In the genomic region with DNA sequence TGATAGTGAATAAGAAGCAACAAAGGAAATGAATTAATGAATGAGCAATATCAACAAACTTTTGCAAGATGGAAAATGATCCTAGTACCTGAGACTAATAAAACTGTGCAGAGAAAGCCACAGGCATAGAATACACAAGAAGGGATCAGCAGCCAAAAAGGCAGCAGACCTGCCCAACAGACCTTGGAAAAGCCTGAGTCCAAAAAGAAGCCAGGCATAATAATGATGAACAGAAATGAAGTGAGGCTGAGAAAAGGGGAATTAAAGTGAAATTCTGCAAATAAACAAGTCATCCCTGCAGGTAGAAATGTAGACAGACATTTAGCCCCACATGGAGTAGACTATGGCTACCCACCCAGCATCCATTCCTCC, we compare ENCODE assay signal across 26 cellular contexts. TPM values are rescaled to one million over a fixed set of nuclear protein-coding genes. Genes with fewer than 3 reads are reported as not detected.
DNase-seq lines count a peak whose midpoint lies in the region; ATAC-seq and TF ChIP-seq lines count a peak whose summit lies in the region.
"Had no signal": no experiment of that assay in that cellular context is flagged by ENCODE, and none has a peak within 500 bp of the region (broad histone marks: within the 10 kb centered on the region; RNA-seq: fewer than 3 reads in every experiment).

No MANE protein-coding gene starts in this region.

- no peak overlapping the region for H2AFZ ChIP-seq in fibroblast of lung (ENCODE audit: low read length)

- H3K9me3 ChIP-seq in fibroblast of lung (ENCODE audit: control insufficient read depth, insufficient read depth, low read depth, low read length) = no peaks in the 10 kb centered on the region
- H3K9me3 ChIP-seq: adrenal gland, gastroesophageal sphincter, left lung, ovary, tibial nerve had no signal

- H4K20me1 ChIP-seq in fibroblast of lung (ENCODE audit: control insufficient read depth, extremely low read depth, insufficient read depth, low read length) = no peaks in the 10 kb centered on the region

- no peaks in the 10 kb centered on the region for H3K27me3 Mint-ChIP-seq in activated CD8-positive, alpha-beta T cell treated with anti-CD3 and anti-CD28 coated beads for 36 hours
- no peaks in the 10 kb centered on the region for H3K27me3 Mint-ChIP-seq in activated CD8-positive, alpha-beta T cell treated with anti-CD3 and anti-CD28 coated beads, Interleukin-2, amount 10 ng/mL, durations not matched to agents 7 days and 5 days (ENCODE audit: low read depth)

- intact Hi-C loops in activated CD8-positive, alpha-beta T cell treated with anti-CD3 and anti-CD28 coated beads for 36 hours (cut with micrococcal nuclease) = no loop called here

- no peak for ATAC-seq in activated CD8-positive, alpha-beta T cell treated with anti-CD3 and anti-CD28 coated beads for 36 hours
- no peak for ATAC-seq in activated CD8-positive, alpha-beta T cell treated with anti-CD3 and anti-CD28 coated beads, Interleukin-2, amount 10 ng/mL, durations not matched to agents 7 days and 5 days
- ATAC-seq: gastroesophageal sphincter, left lung had no signal

- no peaks in the 10 kb centered on the region for H3K79me2 ChIP-seq in fibroblast of lung (ENCODE audit: control insufficient read depth, insufficient read depth, low read length)

- no peak overlapping the region for H3K4me3 Mint-ChIP-seq in activated CD8-positive, alpha-beta T cell treated with anti-CD3 and anti-CD28 coated beads for 36 hours
- H3K4me3 Mint-ChIP-seq in activated CD8-positive, alpha-beta T cell treated with anti-CD3 and anti-CD28 coated beads, Interleukin-2, amount 10 ng/mL, durations not matched to agents 7 days and 5 days = no peak overlapping the region

- CTCF ChIA-PET in activated CD8-positive, alpha-beta T cell treated with anti-CD3 and anti-CD28 coated beads for 36 hours (lab: Charles Lee) = no interaction called here
- CTCF ChIA-PET in activated CD8-positive, alpha-beta T cell treated with anti-CD3 and anti-CD28 coated beads, Interleukin-2, amount 10 ng/mL, durations not matched to agents 7 days and 5 days (lab: Charles Lee) = interaction anchor here (0.6 to 2.6 kb wide), 2 partner anchors 14 to 925 kb away, joined by 3 to 8 read pairs; no protein-coding TSS in a partner anchor

- H3K36me3 Mint-ChIP-seq in activated CD8-positive, alpha-beta T cell treated with anti-CD3 and anti-CD28 coated beads for 36 hours (ENCODE audit: low read depth) = peaks cover 28% of the 10 kb centered on the region
- peaks cover 62% of the 10 kb centered on the region for H3K36me3 Mint-ChIP-seq in activated CD8-positive, alpha-beta T cell treated with anti-CD3 and anti-CD28 coated beads, Interleukin-2, amount 10 ng/mL, durations not matched to agents 7 days and 5 days (ENCODE audit: low read depth)

- H3K27ac Mint-ChIP-seq in activated CD8-positive, alpha-beta T cell treated with anti-CD3 and anti-CD28 coated beads for 36 hours = peak overlapping the region; percentile 47
- H3K27ac Mint-ChIP-seq in activated CD8-positive, alpha-beta T cell treated with anti-CD3 and anti-CD28 coated beads, Interleukin-2, amount 10 ng/mL, durations not matched to agents 7 days and 5 days = no peak overlapping the region

- H3K9me3 Mint-ChIP-seq in activated CD8-positive, alpha-beta T cell treated with anti-CD3 and anti-CD28 coated beads for 36 hours = no peaks in the 10 kb centered on the region
- no peaks in the 10 kb centered on the region for H3K9me3 Mint-ChIP-seq in activated CD8-positive, alpha-beta T cell treated with anti-CD3 and anti-CD28 coated beads, Interleukin-2, amount 10 ng/mL, durations not matched to agents 7 days and 5 days (ENCODE audit: insufficient read depth)

- no peak for TF ChIP-seq CTCF in activated CD8-positive, alpha-beta T cell treated with anti-CD3 and anti-CD28 coated beads for 36 hours (IDR thresholded peaks at IDR 0.05)
- no peak for TF ChIP-seq CTCF in fibroblast of lung (conservative IDR thresholded peaks at IDR 0.05 in 1 of 2, IDR thresholded peaks at IDR 0.05 in 1 of 2; ENCODE audit: low read depth in 1 of 2, low read length in 2 of 2)

- H3K4me1 ChIP-seq in fibroblast of lung (ENCODE audit: control insufficient read depth, extremely low read depth, insufficient read depth, low read length) = no peaks in the 10 kb centered on the region

- POLR2A ChIA-PET in activated CD8-positive, alpha-beta T cell treated with anti-CD3 and anti-CD28 coated beads for 36 hours (lab: Charles Lee) = interaction anchor here (2.4 kb wide), 1 partner anchor 10 kb away, joined by 13 read pairs; a partner anchor contains a TSS
- POLR2A ChIA-PET in activated CD8-positive, alpha-beta T cell treated with anti-CD3 and anti-CD28 coated beads, Interleukin-2, amount 10 ng/mL, durations not matched to agents 7 days and 5 days (lab: Charles Lee) = no interaction called here

- H3K4me3 ChIP-seq in fibroblast of lung (replicated peaks in 1 of 4; ENCODE audit: control extremely low read depth in 1 of 4, insufficient read depth in 1 of 4, low read depth in 3 of 4, low read length in 4 of 4) = no peak overlapping the region
- H3K4me3 ChIP-seq: adrenal gland, gastroesophageal sphincter, left lung, ovary, tibial nerve had no signal

- H3K4me1 Mint-ChIP-seq in activated CD8-positive, alpha-beta T cell treated with anti-CD3 and anti-CD28 coated beads for 36 hours (ENCODE audit: low read depth) = peaks cover 45% of the 10 kb centered on the region
- H3K4me1 Mint-ChIP-seq in activated CD8-positive, alpha-beta T cell treated with anti-CD3 and anti-CD28 coated beads, Interleukin-2, amount 10 ng/mL, durations not matched to agents 7 days and 5 days (ENCODE audit: low read depth) = peaks cover 20% of the 10 kb centered on the region

- no peak for DNase-seq in activated CD8-positive, alpha-beta T cell treated with anti-CD3 and anti-CD28 coated beads for 36 hours
- DNase-seq in activated CD8-positive, alpha-beta T cell treated with anti-CD3 and anti-CD28 coated beads, Interleukin-2, amount 10 ng/mL, durations not matched to agents 7 days and 5 days = no peak
- DNase-seq in NCI-H82 (lab: John Stamatoyannopoulos, UW) = peak; percentile 73
- DNase-seq in fibroblast of lung (ENCODE audit: low read depth in 2 of 2) = no peak
- DNase-seq in retina = peak; percentile 7
- DNase-seq in superior temporal gyrus (ENCODE audit: extremely low spot score) = no peak
- DNase-seq in NCI-H1092 treated with DMSO at 0.1 percent for 48 hours (lab: John Stamatoyannopoulos, UW) = no peak
- DNase-seq in HK-2 (ENCODE audit: unreplicated experiment) = no peak
- DNase-seq: activated CD4-positive, alpha-beta T cell treated with anti-CD3 and anti-CD28 coated beads for 1 hour; activated CD8-positive, alpha-beta memory T cell treated with anti-CD3 and anti-CD28 coated beads for 24 hours; activated T-cell treated with anti-CD3 and anti-CD28 coated beads, Interleukin-2, amount 50 U/mL, for 1 hour; adrenal gland; DMS153; hippocampal formation; left lung; mesendoderm; NCI-H1105 treated with DMSO at 0.1 percent for 48 hours; NCI-H2029 treated with DMSO at 0.1 percent for 48 hours; NCI-H2227 treated with DMSO at 0.1 percent for 48 hours; NCI-H69; ovary; small intestine; stimulated activated CD4-positive, alpha-beta T cell treated with anti-CD3 and anti-CD28 coated beads, Interleukin-1b, Interleukin-23, amount 100 ng/mL, for 48 hours; stimulated activated CD8-positive, alpha-beta memory T cell treated with anti-CD3 and anti-CD28 coated beads, Interleukin-4, amount 100 ng/mL, for 48 hours had no signal

- H3K4me2 ChIP-seq in fibroblast of lung (ENCODE audit: extremely low read depth, insufficient read depth, low read length) = peak overlapping the region; percentile 59

- H3K9ac ChIP-seq in fibroblast of lung (ENCODE audit: insufficient read depth, low read length) = no peak overlapping the region

- peaks cover 1% of the 10 kb centered on the region for H3K36me3 ChIP-seq in fibroblast of lung (ENCODE audit: control insufficient read depth, insufficient read depth, low read length)
- H3K36me3 ChIP-seq: ovary had no signal

- H3K27me3 ChIP-seq in fibroblast of lung (ENCODE audit: control insufficient read depth, insufficient read depth, low read length) = no peaks in the 10 kb centered on the region
- H3K27me3 ChIP-seq: adrenal gland, gastroesophageal sphincter, left lung, ovary, tibial nerve had no signal

- no peak overlapping the region for H3K27ac ChIP-seq in fibroblast of lung (ENCODE audit: insufficient read depth, low read length)
- H3K27ac ChIP-seq: adrenal gland, gastroesophageal sphincter, ovary, tibial nerve had no signal

RNA-seq across cellular contexts. Expression of a gene that starts 10.3 kb away (rescaled TPM):
- total RNA-seq in activated CD8-positive, alpha-beta T cell treated with anti-CD3 and anti-CD28 coated beads for 36 hours = 10 to 100 TPM; 13.1 to 14.4 TPM
- 10 to 100 TPM; 24.8 to 25.2 TPM for total RNA-seq in activated CD8-positive, alpha-beta T cell treated with anti-CD3 and anti-CD28 coated beads, Interleukin-2, amount 10 ng/mL, durations not matched to agents 7 days and 5 days
- 33.4 and 36.3 TPM in 2 replicates for total RNA-seq in fibroblast of lung
- 15.4 and 16.9 TPM in 2 replicates for polyA plus RNA-seq in fibroblast of lung
- 18.1 and 20.1 TPM in 2 replicates for polyA plus RNA-seq in fibroblast of lung (2012)
- 4.7 and 7.0 TPM in 2 replicates for polyA minus RNA-seq in fibroblast of lung (ENCODE audit: low replicate concordance)

RNA-seq across cellular contexts. Expression of a gene that starts 42.7 kb away (rescaled TPM):
- total RNA-seq in activated CD8-positive, alpha-beta T cell treated with anti-CD3 and anti-CD28 coated beads for 36 hours = 10 to 100 TPM; 25.6 to 28.3 TPM
- total RNA-seq in activated CD8-positive, alpha-beta T cell treated with anti-CD3 and anti-CD28 coated beads, Interleukin-2, amount 10 ng/mL, durations not matched to agents 7 days and 5 days = 10 to 100 TPM; 27.3 to 29.9 TPM
- 8.7 and 9.4 TPM in 2 replicates for total RNA-seq in fibroblast of lung
- 6.4 and 10.2 TPM in 2 replicates for polyA plus RNA-seq in fibroblast of lung
- polyA plus RNA-seq in fibroblast of lung (2012) = 4.2 and 4.8 TPM in 2 replicates
- 1.4 and 4.0 TPM in 2 replicates for polyA minus RNA-seq in fibroblast of lung (ENCODE audit: low replicate concordance)

Comparison
In these comparisons a context has a peak if more than half of its experiments do, and no peak if none do; other contexts are left out.
1. DNase-seq: peak in NCI-H82 (single experiment) and retina (single experiment); none in activated CD8-positive, alpha-beta T cell treated with anti-CD3 and anti-CD28 coated beads for 36 hours (single experiment), activated CD8-positive, alpha-beta T cell treated with anti-CD3 and anti-CD28 coated beads, Interleukin-2, amount 10 ng/mL, durations not matched to agents 7 days and 5 days (single experiment), fibroblast of lung (0 of 2), superior temporal gyrus (single experiment), NCI-H1092 treated with DMSO at 0.1 percent for 48 hours (single experiment) and HK-2 (single experiment).